1 cellular context compared by ENCODE assay signal in the genomic region with DNA sequence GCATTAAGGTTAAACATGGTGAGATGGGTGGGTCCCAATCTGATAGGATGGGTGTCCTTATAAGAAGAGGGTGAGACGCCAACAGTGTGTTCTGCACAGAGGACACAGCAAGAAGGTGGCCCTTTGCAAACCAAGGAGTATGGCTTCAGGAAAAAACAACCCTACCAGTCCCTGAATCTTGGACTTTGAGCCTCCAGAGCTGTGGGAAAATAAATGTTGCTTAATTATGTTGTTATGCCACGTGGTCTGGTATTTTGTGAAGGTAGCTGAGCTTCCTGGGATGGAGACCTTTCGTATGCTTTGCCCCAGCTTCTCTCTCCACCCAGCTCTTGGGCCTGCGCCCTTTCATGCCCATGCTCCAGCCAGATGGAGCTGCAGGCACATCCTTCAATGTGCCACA.
A peak's percentile ranks its signal among the peaks of the same experiment; 100 is the strongest.
TF ChIP-seq lines count a peak whose summit lies in the region.

No MANE protein-coding gene starts in this region.

TF ChIP-seq in HepG2, 621 proteins besides CTCF, POLR2A, EP300 and RAD21 (continued from another document):
- TF ChIP-seq, protein P1, sequence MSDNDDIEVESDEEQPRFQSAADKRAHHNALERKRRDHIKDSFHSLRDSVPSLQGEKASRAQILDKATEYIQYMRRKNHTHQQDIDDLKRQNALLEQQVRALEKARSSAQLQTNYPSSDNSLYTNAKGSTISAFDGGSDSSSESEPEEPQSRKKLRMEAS (IDR thresholded peaks at IDR 0.05): peak; percentile 35; the same call in 1 of the 2 replicates
- TF ChIP-seq CEBPG (CRISPR knock-in tag; IDR thresholded peaks at IDR 0.05) (peak; percentile 20; the same call in 1 of the 2 replicates), CEBPB (IDR thresholded peaks at IDR 0.05; ENCODE audit: borderline replicate concordance, low read depth, low read length) (peak; percentile 61; the same call in 1 of the 2 replicates)
